Comparison of ENCODE assay signal across 1 cellular context in the genomic region with DNA sequence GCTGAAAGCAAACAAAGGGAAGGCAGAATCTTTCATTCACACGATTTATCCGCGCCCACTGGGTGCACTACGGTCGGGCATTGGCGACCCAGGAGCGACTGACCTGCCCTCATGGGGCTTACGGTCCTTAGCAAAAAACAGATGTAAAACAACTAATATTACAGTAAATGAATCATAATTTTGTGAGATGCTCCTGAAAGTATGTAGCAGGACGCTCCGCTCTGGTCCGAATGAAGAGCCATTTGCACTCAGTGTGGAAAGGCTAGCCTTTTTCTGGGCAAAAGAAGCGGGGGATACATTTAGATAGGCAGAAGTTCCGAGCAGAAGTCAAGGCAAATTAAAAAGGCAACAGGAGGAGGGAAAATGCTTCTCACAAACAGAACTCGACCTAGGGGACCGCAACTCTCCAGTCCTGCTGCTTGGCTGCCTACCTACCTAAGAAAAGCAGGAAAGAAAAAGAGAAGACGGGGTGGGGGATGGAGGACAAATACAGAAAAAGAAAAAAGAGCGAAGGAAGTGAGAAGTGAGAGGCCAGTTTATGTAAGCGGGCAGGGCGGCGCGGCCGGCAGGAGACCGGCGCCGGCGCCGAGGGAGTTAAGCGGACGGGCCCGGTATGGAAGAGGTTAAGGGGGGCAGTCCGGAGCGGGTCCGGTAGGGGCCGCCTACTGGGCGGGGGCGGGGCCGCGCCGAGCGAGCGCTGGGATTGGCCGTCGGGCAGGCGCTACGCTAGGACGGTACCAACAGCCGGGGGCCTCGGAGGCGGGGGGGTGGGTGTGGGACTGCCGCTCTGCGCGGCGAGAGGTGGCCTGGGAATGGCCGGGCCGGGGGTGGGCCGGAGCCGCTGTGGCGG.
TF ChIP-seq lines count a peak whose summit lies in the region.

Gene FAM20B (plus strand): TSS at position 770 of the 850 bp plus-strand sequence. CDS start 17,954 bp downstream, outside the sequence.

TF ChIP-seq in HepG2, 621 proteins besides CTCF, POLR2A, EP300 and RAD21 (continued from another document and continues in another):
- TF ChIP-seq ZNF274 (CRISPR knock-in tag; IDR thresholded peaks at IDR 0.05) (no peak), NR2C2 (CRISPR knock-in tag; IDR thresholded peaks at IDR 0.05; ENCODE audit: borderline replicate concordance) (no peak), ZNF878 (CRISPR knock-in tag; IDR thresholded peaks at IDR 0.05) (no peak), SIX1 (CRISPR knock-in tag; IDR thresholded peaks at IDR 0.05; ENCODE audit: borderline replicate concordance) (no peak), DNMT1 (CRISPR knock-in tag; IDR thresholded peaks at IDR 0.05) (no peak), FOXO4 (CRISPR knock-in tag; conservative IDR thresholded peaks at IDR 0.05) (no peak), KLF6 (CRISPR knock-in tag; IDR thresholded peaks at IDR 0.05) (0 out of 2 replicates have a peak, but pooled peaks have one; percentile 24), ZNF629 (CRISPR knock-in tag; conservative IDR thresholded peaks at IDR 0.05) (no peak), NCOA2 (CRISPR knock-in tag; IDR thresholded peaks at IDR 0.05) (no peak), SMAD3 (CRISPR knock-in tag; IDR thresholded peaks at IDR 0.05) (no peak), HINFP (CRISPR knock-in tag; IDR thresholded peaks at IDR 0.05; ENCODE audit: low read depth) (no peak), SP140L (CRISPR knock-in tag; IDR thresholded peaks at IDR 0.05; ENCODE audit: borderline replicate concordance) (no peak), KDM2A (CRISPR knock-in tag; IDR thresholded peaks at IDR 0.05; ENCODE audit: borderline replicate concordance, low read depth) (no peak), YEATS2 (CRISPR knock-in tag; IDR thresholded peaks at IDR 0.05; ENCODE audit: borderline replicate concordance) (no peak), KLF13 (CRISPR knock-in tag; IDR thresholded peaks at IDR 0.05) (no peak), ELF1 (CRISPR knock-in tag; IDR thresholded peaks at IDR 0.05) (no peak), GATAD2A (CRISPR knock-in tag; IDR thresholded peaks at IDR 0.05) (peak; percentile 49), TAF15 (IDR thresholded peaks at IDR 0.05; ENCODE audit: low read depth, low read length, poor library complexity, severe bottlenecking) (peak; percentile 79), KMT2B (CRISPR knock-in tag; IDR thresholded peaks at IDR 0.05) (no peak), IRF1 (CRISPR knock-in tag; IDR thresholded peaks at IDR 0.05; ENCODE audit: low read depth) (no peak), ZSCAN31 (CRISPR knock-in tag; IDR thresholded peaks at IDR 0.05; ENCODE audit: low read depth) (no peak), SNRNP70 (IDR thresholded peaks at IDR 0.05; ENCODE audit: low read depth, low read length) (no peak), ZNF160 (CRISPR knock-in tag; IDR thresholded peaks at IDR 0.05) (peak; percentile 8; the same call in 1 of the 2 replicates), FLYWCH1 (CRISPR knock-in tag; IDR thresholded peaks at IDR 0.05) (0 out of 2 replicates have a peak, but pooled peaks have one; percentile 37), ZNF546 (CRISPR knock-in tag; conservative IDR thresholded peaks at IDR 0.05) (no peak), ZNF256 (CRISPR knock-in tag; conservative IDR thresholded peaks at IDR 0.05) (no peak), ZNF326 (CRISPR knock-in tag; IDR thresholded peaks at IDR 0.05; ENCODE audit: borderline replicate concordance) (no peak), POGZ (CRISPR knock-in tag; IDR thresholded peaks at IDR 0.05) (no peak; the same call in 1 of the 2 replicates)
- TF ChIP-seq, protein P1, sequence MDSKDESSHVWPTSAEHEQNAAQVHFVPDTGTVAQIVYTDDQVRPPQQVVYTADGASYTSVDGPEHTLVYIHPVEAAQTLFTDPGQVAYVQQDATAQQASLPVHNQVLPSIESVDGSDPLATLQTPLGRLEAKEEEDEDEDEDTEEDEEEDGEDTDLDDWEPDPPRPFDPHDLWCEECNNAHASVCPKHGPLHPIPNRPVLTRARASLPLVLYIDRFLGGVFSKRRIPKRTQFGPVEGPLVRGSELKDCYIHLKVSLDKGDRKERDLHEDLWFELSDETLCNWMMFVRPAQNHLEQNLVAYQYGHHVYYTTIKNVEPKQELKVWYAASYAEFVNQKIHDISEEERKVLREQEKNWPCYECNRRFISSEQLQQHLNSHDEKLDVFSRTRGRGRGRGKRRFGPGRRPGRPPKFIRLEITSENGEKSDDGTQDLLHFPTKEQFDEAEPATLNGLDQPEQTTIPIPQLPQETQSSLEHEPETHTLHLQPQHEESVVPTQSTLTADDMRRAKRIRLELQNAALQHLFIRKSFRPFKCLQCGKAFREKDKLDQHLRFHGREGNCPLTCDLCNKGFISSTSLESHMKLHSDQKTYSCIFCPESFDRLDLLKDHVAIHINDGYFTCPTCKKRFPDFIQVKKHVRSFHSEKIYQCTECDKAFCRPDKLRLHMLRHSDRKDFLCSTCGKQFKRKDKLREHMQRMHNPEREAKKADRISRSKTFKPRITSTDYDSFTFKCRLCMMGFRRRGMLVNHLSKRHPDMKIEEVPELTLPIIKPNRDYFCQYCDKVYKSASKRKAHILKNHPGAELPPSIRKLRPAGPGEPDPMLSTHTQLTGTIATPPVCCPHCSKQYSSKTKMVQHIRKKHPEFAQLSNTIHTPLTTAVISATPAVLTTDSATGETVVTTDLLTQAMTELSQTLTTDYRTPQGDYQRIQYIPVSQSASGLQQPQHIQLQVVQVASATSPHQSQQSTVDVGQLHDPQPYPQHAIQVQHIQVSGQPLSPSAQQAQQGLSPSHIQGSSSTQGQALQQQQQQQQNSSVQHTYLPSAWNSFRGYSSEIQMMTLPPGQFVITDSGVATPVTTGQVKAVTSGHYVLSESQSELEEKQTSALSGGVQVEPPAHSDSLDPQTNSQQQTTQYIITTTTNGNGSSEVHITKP (CRISPR knock-in tag; IDR thresholded peaks at IDR 0.05; ENCODE audit: low read depth) = peak; percentile 95
- TF ChIP-seq, protein P2, sequence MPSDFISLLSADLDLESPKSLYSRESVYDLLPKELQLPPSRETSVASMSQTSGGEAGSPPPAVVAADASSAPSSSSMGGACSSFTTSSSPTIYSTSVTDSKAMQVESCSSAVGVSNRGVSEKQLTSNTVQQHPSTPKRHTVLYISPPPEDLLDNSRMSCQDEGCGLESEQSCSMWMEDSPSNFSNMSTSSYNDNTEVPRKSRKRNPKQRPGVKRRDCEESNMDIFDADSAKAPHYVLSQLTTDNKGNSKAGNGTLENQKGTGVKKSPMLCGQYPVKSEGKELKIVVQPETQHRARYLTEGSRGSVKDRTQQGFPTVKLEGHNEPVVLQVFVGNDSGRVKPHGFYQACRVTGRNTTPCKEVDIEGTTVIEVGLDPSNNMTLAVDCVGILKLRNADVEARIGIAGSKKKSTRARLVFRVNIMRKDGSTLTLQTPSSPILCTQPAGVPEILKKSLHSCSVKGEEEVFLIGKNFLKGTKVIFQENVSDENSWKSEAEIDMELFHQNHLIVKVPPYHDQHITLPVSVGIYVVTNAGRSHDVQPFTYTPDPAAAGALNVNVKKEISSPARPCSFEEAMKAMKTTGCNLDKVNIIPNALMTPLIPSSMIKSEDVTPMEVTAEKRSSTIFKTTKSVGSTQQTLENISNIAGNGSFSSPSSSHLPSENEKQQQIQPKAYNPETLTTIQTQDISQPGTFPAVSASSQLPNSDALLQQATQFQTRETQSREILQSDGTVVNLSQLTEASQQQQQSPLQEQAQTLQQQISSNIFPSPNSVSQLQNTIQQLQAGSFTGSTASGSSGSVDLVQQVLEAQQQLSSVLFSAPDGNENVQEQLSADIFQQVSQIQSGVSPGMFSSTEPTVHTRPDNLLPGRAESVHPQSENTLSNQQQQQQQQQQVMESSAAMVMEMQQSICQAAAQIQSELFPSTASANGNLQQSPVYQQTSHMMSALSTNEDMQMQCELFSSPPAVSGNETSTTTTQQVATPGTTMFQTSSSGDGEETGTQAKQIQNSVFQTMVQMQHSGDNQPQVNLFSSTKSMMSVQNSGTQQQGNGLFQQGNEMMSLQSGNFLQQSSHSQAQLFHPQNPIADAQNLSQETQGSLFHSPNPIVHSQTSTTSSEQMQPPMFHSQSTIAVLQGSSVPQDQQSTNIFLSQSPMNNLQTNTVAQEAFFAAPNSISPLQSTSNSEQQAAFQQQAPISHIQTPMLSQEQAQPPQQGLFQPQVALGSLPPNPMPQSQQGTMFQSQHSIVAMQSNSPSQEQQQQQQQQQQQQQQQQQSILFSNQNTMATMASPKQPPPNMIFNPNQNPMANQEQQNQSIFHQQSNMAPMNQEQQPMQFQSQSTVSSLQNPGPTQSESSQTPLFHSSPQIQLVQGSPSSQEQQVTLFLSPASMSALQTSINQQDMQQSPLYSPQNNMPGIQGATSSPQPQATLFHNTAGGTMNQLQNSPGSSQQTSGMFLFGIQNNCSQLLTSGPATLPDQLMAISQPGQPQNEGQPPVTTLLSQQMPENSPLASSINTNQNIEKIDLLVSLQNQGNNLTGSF (CRISPR knock-in tag; IDR thresholded peaks at IDR 0.05) = no peak
- TF ChIP-seq, protein P3, sequence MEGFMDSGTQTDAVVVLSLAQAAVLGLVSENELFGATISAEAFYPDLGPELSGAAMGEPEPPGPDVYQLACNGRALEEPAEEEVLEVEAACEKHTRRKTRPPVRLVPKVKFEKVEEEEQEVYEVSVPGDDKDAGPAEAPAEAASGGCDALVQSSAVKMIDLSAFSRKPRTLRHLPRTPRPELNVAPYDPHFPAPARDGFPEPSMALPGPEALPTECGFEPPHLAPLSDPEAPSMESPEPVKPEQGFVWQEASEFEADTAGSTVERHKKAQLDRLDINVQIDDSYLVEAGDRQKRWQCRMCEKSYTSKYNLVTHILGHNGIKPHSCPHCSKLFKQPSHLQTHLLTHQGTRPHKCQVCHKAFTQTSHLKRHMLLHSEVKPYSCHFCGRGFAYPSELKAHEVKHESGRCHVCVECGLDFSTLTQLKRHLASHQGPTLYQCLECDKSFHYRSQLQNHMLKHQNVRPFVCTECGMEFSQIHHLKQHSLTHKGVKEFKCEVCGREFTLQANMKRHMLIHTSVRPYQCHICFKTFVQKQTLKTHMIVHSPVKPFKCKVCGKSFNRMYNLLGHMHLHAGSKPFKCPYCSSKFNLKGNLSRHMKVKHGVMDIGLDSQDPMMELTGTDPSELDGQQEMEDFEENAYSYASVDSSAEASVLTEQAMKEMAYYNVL (CRISPR knock-in tag; IDR thresholded peaks at IDR 0.05; ENCODE audit: borderline replicate concordance) = no peak
- TF ChIP-seq, protein P4, sequence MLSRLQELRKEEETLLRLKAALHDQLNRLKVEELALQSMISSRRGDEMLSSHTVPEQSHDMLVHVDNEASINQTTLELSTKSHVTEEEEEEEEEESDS (CRISPR knock-in tag; IDR thresholded peaks at IDR 0.05; ENCODE audit: borderline replicate concordance) = no peak
- TF ChIP-seq, protein P5, sequence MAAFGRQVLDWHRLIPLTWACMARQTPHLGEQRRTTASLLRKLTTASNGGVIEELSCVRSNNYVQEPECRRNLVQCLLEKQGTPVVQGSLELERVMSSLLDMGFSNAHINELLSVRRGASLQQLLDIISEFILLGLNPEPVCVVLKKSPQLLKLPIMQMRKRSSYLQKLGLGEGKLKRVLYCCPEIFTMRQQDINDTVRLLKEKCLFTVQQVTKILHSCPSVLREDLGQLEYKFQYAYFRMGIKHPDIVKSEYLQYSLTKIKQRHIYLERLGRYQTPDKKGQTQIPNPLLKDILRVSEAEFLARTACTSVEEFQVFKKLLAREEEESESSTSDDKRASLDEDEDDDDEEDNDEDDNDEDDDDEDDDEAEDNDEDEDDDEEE (CRISPR knock-in tag; IDR thresholded peaks at IDR 0.05) = no peak
- TF ChIP-seq, protein P6, sequence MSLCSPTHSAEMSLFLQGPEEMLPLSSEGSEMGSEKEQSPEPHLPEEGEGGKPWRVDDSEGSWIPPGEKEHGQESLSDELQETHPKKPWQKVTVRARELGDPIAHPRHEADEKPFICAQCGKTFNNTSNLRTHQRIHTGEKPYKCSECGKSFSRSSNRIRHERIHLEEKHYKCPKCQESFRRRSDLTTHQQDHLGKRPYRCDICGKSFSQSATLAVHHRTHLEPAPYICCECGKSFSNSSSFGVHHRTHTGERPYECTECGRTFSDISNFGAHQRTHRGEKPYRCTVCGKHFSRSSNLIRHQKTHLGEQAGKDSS (CRISPR knock-in tag; IDR thresholded peaks at IDR 0.05; ENCODE audit: borderline replicate concordance, low read depth) = no peak
- TF ChIP-seq, protein P7, sequence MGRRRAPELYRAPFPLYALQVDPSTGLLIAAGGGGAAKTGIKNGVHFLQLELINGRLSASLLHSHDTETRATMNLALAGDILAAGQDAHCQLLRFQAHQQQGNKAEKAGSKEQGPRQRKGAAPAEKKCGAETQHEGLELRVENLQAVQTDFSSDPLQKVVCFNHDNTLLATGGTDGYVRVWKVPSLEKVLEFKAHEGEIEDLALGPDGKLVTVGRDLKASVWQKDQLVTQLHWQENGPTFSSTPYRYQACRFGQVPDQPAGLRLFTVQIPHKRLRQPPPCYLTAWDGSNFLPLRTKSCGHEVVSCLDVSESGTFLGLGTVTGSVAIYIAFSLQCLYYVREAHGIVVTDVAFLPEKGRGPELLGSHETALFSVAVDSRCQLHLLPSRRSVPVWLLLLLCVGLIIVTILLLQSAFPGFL (CRISPR knock-in tag; IDR thresholded peaks at IDR 0.05) = no peak
